Comparison of ENCODE assay signal across 21 cellular contexts in the genomic region with DNA sequence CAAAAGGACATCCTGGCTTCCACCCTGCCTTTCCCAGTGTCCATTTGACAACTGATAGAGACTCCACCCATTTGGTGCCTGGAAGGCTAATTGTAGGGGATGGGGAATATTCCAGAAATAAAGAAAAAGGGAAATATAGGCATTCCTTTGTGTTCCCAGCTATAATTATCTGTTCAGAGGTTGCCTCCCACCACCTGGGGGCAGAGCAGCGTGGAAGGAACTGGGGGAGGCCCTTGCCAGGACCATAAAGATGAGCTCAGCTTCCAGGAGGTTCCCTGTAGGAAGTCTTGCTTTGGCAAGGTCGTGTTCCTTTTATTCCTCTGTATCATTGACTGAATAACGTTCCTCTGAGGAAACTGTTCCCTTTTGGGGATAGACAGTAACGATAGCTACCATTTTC.
DNase-seq lines count a peak whose midpoint lies in the region; ATAC-seq, FAIRE-seq and TF ChIP-seq lines count a peak whose summit lies in the region.
"Had no signal": no experiment of that assay in that cellular context is flagged by ENCODE, and none has a peak within 500 bp of the region (broad histone marks: within the 10 kb centered on the region; RNA-seq: fewer than 3 reads in every experiment).

No MANE protein-coding gene starts in this region.

- H3K36me3 Mint-ChIP-seq in activated naive CD4-positive, alpha-beta T cell treated with anti-CD3 and anti-CD28 coated beads, Interleukin-2, amount 10 ng/mL, durations not matched to agents 7 days and 5 days = no peaks in the 10 kb centered on the region
- H3K36me3 Mint-ChIP-seq: activated CD4-positive, alpha-beta memory T cell treated with anti-CD3 and anti-CD28 coated beads for 36 hours; CD8-positive, alpha-beta memory T cell; stimulated activated memory B cell treated with anti-CD40 and anti-IgM and Interleukin-4, amounts not matched to agents 10 μg/mL and 1 μg/mL and 100 μg/mL, for 72 hours had no signal

- no peaks in the 10 kb centered on the region for H3K4me1 ChIP-seq in HepG2 (ENCODE audit: insufficient read depth, low read length)
- H3K4me1 ChIP-seq in right lobe of liver = no peaks in the 10 kb centered on the region
- H3K4me1 ChIP-seq in RWPE2 (ENCODE audit: insufficient read depth, poor library complexity, severe bottlenecking) = no peaks in the 10 kb centered on the region
- H3K4me1 ChIP-seq: heart right ventricle had no signal

- H3K9me3 ChIP-seq in HepG2 (ENCODE audit: low read length) (no peaks in the 10 kb centered on the region), right lobe of liver (no peaks in the 10 kb centered on the region), RWPE2 (ENCODE audit: severe bottlenecking) (no peaks in the 10 kb centered on the region)
- H3K9me3 ChIP-seq: heart right ventricle, transverse colon had no signal

- no TSS peak for BruUV-seq in HepG2 (replicated peaks; lab: Mats Ljungman, UMichigan)

- H3K36me3 ChIP-seq in HepG2 (replicated peaks in 1 of 2; ENCODE audit: control insufficient read depth in 1 of 2, insufficient read depth in 2 of 2, low read length in 2 of 2) (no peaks in the 10 kb centered on the region), right lobe of liver (no peaks in the 10 kb centered on the region), RWPE2 (ENCODE audit: low read depth) (no peaks in the 10 kb centered on the region)
- H3K36me3 ChIP-seq: heart right ventricle, transverse colon had no signal

- WGBS in HepG2 (ENCODE audit: low lambda C conversion rate) = 1% methylated on average over 4 of the region's 4 CpGs
- WGBS in right lobe of liver (ENCODE audit: insufficient coverage, low coverage, low lambda C conversion rate, missing lambda C conversion rate) = 42% methylated on average over 4 of the region's 4 CpGs

- CTCF ChIA-PET in HepG2 (lab: Yijun Ruan, JAX; ENCODE audit: low intra/inter-chr PET ratio, low total read pairs) = interaction anchor here (1.0 kb wide), 1 partner anchor 131 kb away, joined by 3 read pairs; no protein-coding TSS in a partner anchor
- CTCF ChIA-PET in activated naive CD4-positive, alpha-beta T cell treated with anti-CD3 and anti-CD28 coated beads, Interleukin-2, amount 10 ng/mL, durations not matched to agents 7 days and 5 days (lab: Charles Lee) = no interaction called here

- H2AFZ ChIP-seq in HepG2 (ENCODE audit: low read length) = no peak overlapping the region

- intact Hi-C loops in HepG2 (cut with micrococcal nuclease; ENCODE audit: unreplicated experiment) (no loop called here), right lobe of liver (cut with DNase I) (no loop called here), Right ventricle myocardium superior (cut with DNase I) (no loop called here)

- H3K4me2 ChIP-seq in HepG2 (ENCODE audit: low read depth, low read length) = no peak overlapping the region

- H3K4me1 Mint-ChIP-seq in activated naive CD4-positive, alpha-beta T cell treated with anti-CD3 and anti-CD28 coated beads, Interleukin-2, amount 10 ng/mL, durations not matched to agents 7 days and 5 days = no peaks in the 10 kb centered on the region
- no peaks in the 10 kb centered on the region for H3K4me1 Mint-ChIP-seq in stimulated activated naive CD8-positive, alpha-beta T cell treated with anti-CD3 and anti-CD28 coated beads, Interleukin-15, amount 100 ng/mL, for 72 hours
- H3K4me1 Mint-ChIP-seq: CD8-positive, alpha-beta memory T cell; stimulated activated memory B cell treated with anti-CD40 and anti-IgM and Interleukin-4, amounts not matched to agents 10 μg/mL and 1 μg/mL and 100 μg/mL, for 72 hours had no signal

- TF ChIP-seq CTCF in HepG2 (CRISPR knock-in tag; IDR thresholded peaks at IDR 0.05) = no peak
- no peak for TF ChIP-seq CTCF in right lobe of liver (IDR thresholded peaks at IDR 0.05)
- TF ChIP-seq CTCF in RWPE2 (IDR thresholded peaks at IDR 0.05; ENCODE audit: poor library complexity, severe bottlenecking) = peak; percentile 50
- TF ChIP-seq CTCF in foreskin fibroblast (IDR thresholded peaks at IDR 0.05; ENCODE audit: low read depth, low read length) = peak; percentile 17

- H3K79me2 ChIP-seq in HepG2 (ENCODE audit: insufficient read depth, low read length) = no peaks in the 10 kb centered on the region

- no peak for TF ChIP-seq RAD21 in HepG2 (CRISPR knock-in tag; IDR thresholded peaks at IDR 0.05)

- in situ Hi-C loops in HepG2 (cut with HindIII; ENCODE audit: extremely low pct_ligation_motif_present, low pct_unique_long_range_greater_than_20kb) = no loop called here

- TF ChIP-seq POLR2A in HepG2 (IDR thresholded peaks at IDR 0.05; ENCODE audit: insufficient read depth in 1 of 2, low read depth in 2 of 2, low read length in 2 of 2) (no peak), right lobe of liver (IDR thresholded peaks at IDR 0.05) (no peak)

- H3K27me3 ChIP-seq in HepG2 (ENCODE audit: control insufficient read depth in 1 of 2, insufficient read depth in 2 of 2, low read length in 2 of 2) = peaks cover 0 to 7% of the 10 kb centered on the region in 2 experiments; a peak in 1 of 5 replicates
- H3K27me3 ChIP-seq in right lobe of liver = no peaks in the 10 kb centered on the region
- H3K27me3 ChIP-seq in RWPE2 (ENCODE audit: insufficient read depth, poor library complexity, severe bottlenecking) = no peaks in the 10 kb centered on the region
- H3K27me3 ChIP-seq: transverse colon had no signal

- H3K27ac ChIP-seq in HepG2 (ENCODE audit: extremely low read length, insufficient read depth, low read length) (no peak overlapping the region), right lobe of liver (no peak overlapping the region), RWPE2 (ENCODE audit: poor library complexity, severe bottlenecking) (no peak overlapping the region)
- H3K27ac ChIP-seq: coronary artery, heart right ventricle, transverse colon had no signal

- POLR2A ChIA-PET in HepG2 (lab: Yijun Ruan, JAX) = no interaction called here

- H3K4me3 Mint-ChIP-seq in activated naive CD4-positive, alpha-beta T cell treated with anti-CD3 and anti-CD28 coated beads, Interleukin-2, amount 10 ng/mL, durations not matched to agents 7 days and 5 days = no peak overlapping the region
- H3K4me3 Mint-ChIP-seq in stimulated activated naive CD8-positive, alpha-beta T cell treated with anti-CD3 and anti-CD28 coated beads, Interleukin-15, amount 100 ng/mL, for 72 hours = no peak overlapping the region
- H3K4me3 Mint-ChIP-seq: activated CD4-positive, alpha-beta memory T cell treated with anti-CD3 and anti-CD28 coated beads for 36 hours; activated T-helper 1 cell treated with anti-CD3 and anti-CD28 coated beads, Interleukin-12 subunit alpha, Interleukin-12 subunit beta, Interleukin-2, Interleukin-4 antibody, amounts not matched to agents 30 ng/mL and 10 ng/mL and 1 ng/mL, durations not matched to agents 14 hours and 24 hours and 36 hours; CD8-positive, alpha-beta memory T cell; stimulated activated memory B cell treated with anti-CD40 and anti-IgM and Interleukin-4, amounts not matched to agents 10 μg/mL and 1 μg/mL and 100 μg/mL, for 72 hours had no signal

- ATAC-seq in HepG2 (peak; percentile 36; the same call in 2 of the 3 replicates), right lobe of liver (no peak), RWPE2 (ENCODE audit: low read depth) (peak; percentile 33; the same call in 1 of the 3 replicates), Right ventricle myocardium superior (ENCODE audit: poor library complexity) (no peak)
- no peak for ATAC-seq in stimulated activated naive CD8-positive, alpha-beta T cell treated with anti-CD3 and anti-CD28 coated beads, Interleukin-15, amount 100 ng/mL, for 72 hours
- ATAC-seq: left cardiac atrium; stimulated activated memory B cell treated with anti-CD40 and anti-IgM and Interleukin-4, amounts not matched to agents 10 μg/mL and 1 μg/mL and 100 μg/mL, for 72 hours had no signal

- no peak for FAIRE-seq in HepG2 (lab: Jason Lieb, UNC)
- FAIRE-seq: TTC549 had no signal

- H3K9ac ChIP-seq in HepG2 (ENCODE audit: insufficient read depth, low read depth, low read length) = no peak overlapping the region

- no peak for DNase-seq in HepG2 (ENCODE audit: low spot score)
- no peak for DNase-seq in right lobe of liver
- DNase-seq in RWPE2 (ENCODE audit: low spot score) = no peak
- peak in 1 of 2 donors; percentile 9 for DNase-seq in foreskin fibroblast
- DNase-seq in NCI-H524 (lab: John Stamatoyannopoulos, UW) = no peak
- DNase-seq in activated naive CD4-positive, alpha-beta T cell treated with anti-CD3 and anti-CD28 coated beads, Interleukin-2, amount 10 ng/mL, durations not matched to agents 7 days and 5 days = no peak
- no peak for DNase-seq in Right ventricle myocardium superior
- no peak for DNase-seq in stimulated activated naive CD8-positive, alpha-beta T cell treated with anti-CD3 and anti-CD28 coated beads, Interleukin-15, amount 100 ng/mL, for 72 hours
- DNase-seq: activated CD4-positive, alpha-beta memory T cell treated with anti-CD3 and anti-CD28 coated beads for 36 hours; CD8-positive, alpha-beta memory T cell; GDM1; heart right ventricle; left cardiac atrium; NCI-H1105 treated with DMSO at 0.1 percent for 48 hours; NCI-H345; transverse colon had no signal

- H3K4me3 ChIP-seq in HepG2 (replicated peaks in 1 of 3; ENCODE audit: insufficient read depth in 1 of 3, low read depth in 2 of 3, low read length in 3 of 3) = no peak overlapping the region
- H3K4me3 ChIP-seq in right lobe of liver = no peak overlapping the region
- H3K4me3 ChIP-seq in RWPE2 (ENCODE audit: severe bottlenecking) = no peak overlapping the region
- H3K4me3 ChIP-seq in foreskin fibroblast (ENCODE audit: low read depth in 1 of 2, low read length in 2 of 2) = no peak overlapping the region
- H3K4me3 ChIP-seq: coronary artery, heart right ventricle, skin epidermis, transverse colon had no signal

- no peak overlapping the region for H3K27ac Mint-ChIP-seq in activated naive CD4-positive, alpha-beta T cell treated with anti-CD3 and anti-CD28 coated beads, Interleukin-2, amount 10 ng/mL, durations not matched to agents 7 days and 5 days
- no peak overlapping the region for H3K27ac Mint-ChIP-seq in stimulated activated naive CD8-positive, alpha-beta T cell treated with anti-CD3 and anti-CD28 coated beads, Interleukin-15, amount 100 ng/mL, for 72 hours
- H3K27ac Mint-ChIP-seq: activated CD4-positive, alpha-beta memory T cell treated with anti-CD3 and anti-CD28 coated beads for 36 hours; activated T-helper 1 cell treated with anti-CD3 and anti-CD28 coated beads, Interleukin-12 subunit alpha, Interleukin-12 subunit beta, Interleukin-2, Interleukin-4 antibody, amounts not matched to agents 30 ng/mL and 10 ng/mL and 1 ng/mL, durations not matched to agents 14 hours and 24 hours and 36 hours; CD8-positive, alpha-beta memory T cell; stimulated activated memory B cell treated with anti-CD40 and anti-IgM and Interleukin-4, amounts not matched to agents 10 μg/mL and 1 μg/mL and 100 μg/mL, for 72 hours had no signal

- no peaks in the 10 kb centered on the region for H3K9me3 Mint-ChIP-seq in activated naive CD4-positive, alpha-beta T cell treated with anti-CD3 and anti-CD28 coated beads, Interleukin-2, amount 10 ng/mL, durations not matched to agents 7 days and 5 days
- peaks cover 2 to 5% of the 10 kb centered on the region in 2 donors for H3K9me3 Mint-ChIP-seq in stimulated activated naive CD8-positive, alpha-beta T cell treated with anti-CD3 and anti-CD28 coated beads, Interleukin-15, amount 100 ng/mL, for 72 hours
- H3K9me3 Mint-ChIP-seq: activated CD4-positive, alpha-beta memory T cell treated with anti-CD3 and anti-CD28 coated beads for 36 hours; activated T-helper 1 cell treated with anti-CD3 and anti-CD28 coated beads, Interleukin-12 subunit alpha, Interleukin-12 subunit beta, Interleukin-2, Interleukin-4 antibody, amounts not matched to agents 30 ng/mL and 10 ng/mL and 1 ng/mL, durations not matched to agents 14 hours and 24 hours and 36 hours had no signal

- TF ChIP-seq EP300 in HepG2 (IDR thresholded peaks at IDR 0.05; ENCODE audit: low read depth in 2 of 2, low read length in 2 of 2) = no peak
- TF ChIP-seq EP300 in HepG2 (CRISPR knock-in tag; IDR thresholded peaks at IDR 0.05; ENCODE audit: borderline replicate concordance) = no peak

- peaks cover 4% of the 10 kb centered on the region for H3K27me3 Mint-ChIP-seq in activated naive CD4-positive, alpha-beta T cell treated with anti-CD3 and anti-CD28 coated beads, Interleukin-2, amount 10 ng/mL, durations not matched to agents 7 days and 5 days
- H3K27me3 Mint-ChIP-seq in stimulated activated naive CD8-positive, alpha-beta T cell treated with anti-CD3 and anti-CD28 coated beads, Interleukin-15, amount 100 ng/mL, for 72 hours = peaks cover 8% of the 10 kb centered on the region
- H3K27me3 Mint-ChIP-seq: activated CD4-positive, alpha-beta memory T cell treated with anti-CD3 and anti-CD28 coated beads for 36 hours; stimulated activated memory B cell treated with anti-CD40 and anti-IgM and Interleukin-4, amounts not matched to agents 10 μg/mL and 1 μg/mL and 100 μg/mL, for 72 hours had no signal

- no peaks in the 10 kb centered on the region for H4K20me1 ChIP-seq in HepG2 (ENCODE audit: insufficient read depth, low read length)

Comparison
In these comparisons a context has a peak if more than half of its experiments do, and no peak if none do; other contexts are left out.
1. ATAC-seq: peak in HepG2 (single experiment) and RWPE2 (single experiment); none in right lobe of liver (0 of 4), Right ventricle myocardium superior (single experiment) and stimulated activated naive CD8-positive, alpha-beta T cell treated with anti-CD3 and anti-CD28 coated beads, Interleukin-15, amount 100 ng/mL, for 72 hours (single experiment).
2. CTCF ChIP-seq: peak in RWPE2 (single experiment) and foreskin fibroblast (single experiment); none in HepG2 (single experiment) and right lobe of liver (0 of 4).